Comparison of ENCODE assay signal across 34 cellular contexts in the genomic region with DNA sequence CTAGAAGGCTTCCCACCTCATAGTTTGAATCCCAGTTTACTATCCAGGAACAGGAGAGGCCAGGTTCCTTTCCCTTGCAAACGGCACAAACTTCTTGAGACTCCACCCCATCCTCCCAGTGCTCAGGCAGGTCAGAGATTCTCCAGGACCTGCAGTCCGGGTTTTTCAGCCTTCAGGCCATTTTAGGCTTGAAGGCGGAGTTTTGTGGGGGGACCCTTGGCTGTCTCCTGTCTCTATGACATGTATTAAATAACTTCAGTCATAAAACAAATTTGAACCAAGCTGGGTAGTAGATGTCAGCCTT.
DNase-seq lines count a peak whose midpoint lies in the region; FAIRE-seq and TF ChIP-seq lines count a peak whose summit lies in the region.
"Had no signal": no experiment of that assay in that cellular context is flagged by ENCODE, and none has a peak within 500 bp of the region (broad histone marks: within the 10 kb centered on the region; RNA-seq: fewer than 3 reads in every experiment).

No MANE protein-coding gene starts in this region.

- no peaks in the 10 kb centered on the region for H3K36me3 ChIP-seq in BLaER1
- H3K36me3 ChIP-seq in HUES6 (ENCODE audit: control insufficient read depth, insufficient read depth, low read length), result no peaks in the 10 kb centered on the region
- no peaks in the 10 kb centered on the region for H3K36me3 ChIP-seq in hepatocyte (replicated peaks; ENCODE audit: insufficient read depth, low read depth)
- H3K36me3 ChIP-seq: adrenal gland, esophagus squamous epithelium, heart left ventricle, transverse colon had no signal

- H3K4me3 ChIP-seq in BLaER1 (no peak overlapping the region), HUES6 (ENCODE audit: low read depth, low read length) (peak overlapping the region; percentile 31), hepatocyte (no peak overlapping the region)
- H3K4me3 ChIP-seq: adrenal gland, body of pancreas, esophagus squamous epithelium, heart left ventricle, transverse colon had no signal

- H3K27ac Mint-ChIP-seq in nephron, result peak overlapping the region; percentile 39 to 52 (median 49)
- H3K27ac Mint-ChIP-seq: activated CD4-positive, alpha-beta T cell treated with anti-CD3 and anti-CD28 coated beads for 36 hours; activated CD8-positive, alpha-beta T cell treated with anti-CD3 and anti-CD28 coated beads for 36 hours; activated naive CD4-positive, alpha-beta T cell treated with anti-CD3 and anti-CD28 coated beads, Interleukin-2, amount 10 ng/mL, durations not matched to agents 7 days and 5 days; activated T-helper 17 cell treated with anti-CD3 and anti-CD28 coated beads, Interleukin-2, amount 50 U/mL, for 72 hours; CD4-positive, CD25-positive, alpha-beta regulatory T cell; memory B cell had no signal

- no peak overlapping the region for H3K4me3 Mint-ChIP-seq in nephron
- H3K4me3 Mint-ChIP-seq: activated CD4-positive, alpha-beta T cell treated with anti-CD3 and anti-CD28 coated beads for 36 hours; activated CD8-positive, alpha-beta T cell treated with anti-CD3 and anti-CD28 coated beads for 36 hours; activated naive CD4-positive, alpha-beta T cell treated with anti-CD3 and anti-CD28 coated beads, Interleukin-2, amount 10 ng/mL, durations not matched to agents 7 days and 5 days; activated T-helper 17 cell treated with anti-CD3 and anti-CD28 coated beads, Interleukin-2, amount 50 U/mL, for 72 hours; CD4-positive, CD25-positive, alpha-beta regulatory T cell; memory B cell had no signal

- H3K9me3 Mint-ChIP-seq in nephron, result peaks cover 7% of the 10 kb centered on the region
- H3K9me3 Mint-ChIP-seq: activated naive CD4-positive, alpha-beta T cell treated with anti-CD3 and anti-CD28 coated beads, Interleukin-2, amount 10 ng/mL, durations not matched to agents 7 days and 5 days; activated T-helper 17 cell treated with anti-CD3 and anti-CD28 coated beads, Interleukin-2, amount 50 U/mL, for 72 hours had no signal

- H3K4me1 ChIP-seq in BLaER1, result peaks cover 9% of the 10 kb centered on the region
- peaks cover 29% of the 10 kb centered on the region for H3K4me1 ChIP-seq in HUES6 (ENCODE audit: control insufficient read depth, insufficient read depth, low read length)
- peaks cover 10% of the 10 kb centered on the region for H3K4me1 ChIP-seq in hepatocyte (ENCODE audit: insufficient read depth)
- H3K4me1 ChIP-seq: adrenal gland, transverse colon had no signal

- no peaks in the 10 kb centered on the region for H3K9me2 ChIP-seq in hepatocyte (replicated peaks; ENCODE audit: insufficient read depth)

- H3K36me3 Mint-ChIP-seq in nephron (ENCODE audit: low read depth), result no peaks in the 10 kb centered on the region
- H3K36me3 Mint-ChIP-seq: activated naive CD4-positive, alpha-beta T cell treated with anti-CD3 and anti-CD28 coated beads, Interleukin-2, amount 10 ng/mL, durations not matched to agents 7 days and 5 days; CD4-positive, CD25-positive, alpha-beta regulatory T cell had no signal

- H2AFZ ChIP-seq in hepatocyte, result no peak overlapping the region

- H3K9ac ChIP-seq in BLaER1 (no peak overlapping the region), HUES6 (ENCODE audit: low read length) (peak overlapping the region; percentile 56)

- TF ChIP-seq CTCF in hepatocyte (IDR thresholded peaks at IDR 0.05; ENCODE audit: poor library complexity) (no peak), nephron (IDR thresholded peaks at IDR 0.05; ENCODE audit: unreplicated experiment in 3 of 3) (no peak)

- no peak for FAIRE-seq in H54 (lab: Jason Lieb, UNC)
- FAIRE-seq: endometrium, GM18507, HepG2 had no signal

- WGBS in hepatocyte (ENCODE audit: low lambda C conversion rate, missing lambda C conversion rate), result 38% methylated on average over 3 of the region's 3 CpGs

- peak overlapping the region; percentile 39; the same call in 1 of the 2 replicates for H3K4me2 ChIP-seq in BLaER1
- peak overlapping the region; percentile 63 for H3K4me2 ChIP-seq in hepatocyte

- H3K27me3 Mint-ChIP-seq in nephron (ENCODE audit: low read depth), result peaks cover 29% of the 10 kb centered on the region
- H3K27me3 Mint-ChIP-seq: progenitor cell of endocrine pancreas had no signal

- no peak overlapping the region for H3K27ac ChIP-seq in BLaER1
- peak overlapping the region; percentile 83 for H3K27ac ChIP-seq in HUES6 (ENCODE audit: low read depth, low read length)
- H3K27ac ChIP-seq in hepatocyte, result peak overlapping the region; percentile 40
- H3K27ac ChIP-seq: adrenal gland, esophagus squamous epithelium, foreskin keratinocyte, heart left ventricle, HL-60, transverse colon had no signal

- DNase-seq in hepatocyte (ENCODE audit: low spot score), result no peak
- DNase-seq in NCI-H2227 treated with DMSO at 0.1 percent for 48 hours (lab: John Stamatoyannopoulos, UW), result no peak
- no peak for DNase-seq in H54 (ENCODE audit: insufficient read length, low spot score)
- DNase-seq in OCI-M1 (lab: John Stamatoyannopoulos, UW), result no peak
- no peak for DNase-seq in germinal center (ENCODE audit: low spot score)
- DNase-seq: 8988T; activated CD4-positive, alpha-beta T cell treated with anti-CD3 and anti-CD28 coated beads for 36 hours; activated CD8-positive, alpha-beta memory T cell treated with anti-CD3 and anti-CD28 coated beads, Interleukin-2, amount 50 U/mL, for 48 hours; activated CD8-positive, alpha-beta T cell treated with anti-CD3 and anti-CD28 coated beads for 36 hours; activated naive CD4-positive, alpha-beta T cell treated with anti-CD3 and anti-CD28 coated beads, Interleukin-2, amount 10 ng/mL, durations not matched to agents 7 days and 5 days; adrenal gland; body of pancreas; CD4-positive, CD25-positive, alpha-beta regulatory T cell; esophagus squamous epithelium; HCEC 1CT; heart left ventricle; Karpas-422; NCI-H2029; NCI-H526; NK-92 treated with Interleukin-12 subunit alpha and Interleukin-12 subunit beta, amount 100 ng/mL, for 24 hours; SHP77; stimulated activated CD4-positive, alpha-beta T cell treated with anti-CD3 and anti-CD28 coated beads, Interleukin-4, amount 100 ng/mL, for 24 hours; transverse colon had no signal

- H4K20me1 ChIP-seq in BLaER1 (no peaks in the 10 kb centered on the region), hepatocyte (ENCODE audit: insufficient read depth, poor library complexity, severe bottlenecking) (no peaks in the 10 kb centered on the region)

- H3K79me2 ChIP-seq in hepatocyte, result no peaks in the 10 kb centered on the region

- H3K9me3 ChIP-seq in BLaER1 (peaks cover 13% of the 10 kb centered on the region), HUES6 (ENCODE audit: control insufficient read depth, insufficient read depth, low read depth, low read length) (peaks cover 24% of the 10 kb centered on the region), hepatocyte (ENCODE audit: low read depth) (no peaks in the 10 kb centered on the region)
- H3K9me3 ChIP-seq: adrenal gland, body of pancreas, esophagus squamous epithelium, transverse colon had no signal

- no peak for TF ChIP-seq POLR2A in H54 (IDR thresholded peaks at IDR 0.05; ENCODE audit: low read depth, low read length)

- peaks cover 11% of the 10 kb centered on the region for H3K4me1 Mint-ChIP-seq in nephron
- H3K4me1 Mint-ChIP-seq: activated CD4-positive, alpha-beta T cell treated with anti-CD3 and anti-CD28 coated beads for 36 hours; activated naive CD4-positive, alpha-beta T cell treated with anti-CD3 and anti-CD28 coated beads, Interleukin-2, amount 10 ng/mL, durations not matched to agents 7 days and 5 days; activated T-helper 17 cell treated with anti-CD3 and anti-CD28 coated beads, Interleukin-2, amount 50 U/mL, for 72 hours; CD4-positive, CD25-positive, alpha-beta regulatory T cell; memory B cell had no signal

- H3K27me3 ChIP-seq in BLaER1 (no peaks in the 10 kb centered on the region), HUES6 (ENCODE audit: control insufficient read depth, insufficient read depth, low read length) (no peaks in the 10 kb centered on the region), hepatocyte (no peaks in the 10 kb centered on the region)
- H3K27me3 ChIP-seq: adrenal gland, body of pancreas, foreskin keratinocyte, transverse colon had no signal
